ENCODE assay signal across 9 cellular contexts in genomic region chr19:17183271-17183757, GRCh38. TPM values are rescaled to one million over a fixed set of nuclear protein-coding genes. Genes with fewer than 3 reads are reported as not detected.
A peak's percentile ranks its signal among the peaks of the same experiment; 100 is the strongest.
DNase-seq lines count a peak whose midpoint lies in the region; ATAC-seq, FAIRE-seq and TF ChIP-seq lines count a peak whose summit lies in the region.
"Had no signal": no experiment of that assay in that cellular context is flagged by ENCODE, and none has a peak within 500 bp of the region (broad histone marks: within the 10 kb centered on the region; RNA-seq: fewer than 3 reads in every experiment).

No MANE protein-coding gene starts in this region.

- H3K4me3 Mint-ChIP-seq in T-cell: peak overlapping the region; percentile 84 to 89 (median 85)

- in situ Hi-C loops in astrocyte of the cerebellum (cut with HindIII; ENCODE audit: low sequenced_read_pairs): no loop called here

- ATAC-seq in T-cell (replicated peaks in 1 of 4): peak; percentile 24 to 42 (median 30)
- no peak for ATAC-seq in HG03342 (IDR thresholded peaks at IDR 0.05; ENCODE audit: unreplicated experiment)

- DNase-seq in GM18507 (ENCODE audit: extremely low spot score, insufficient read length, low read depth) (peak; percentile 30), T-cell (peak in 12 of 34 experiments; percentile 6 to 33 (median 16)), astrocyte of the cerebellum (ENCODE audit: low read depth) (no peak), globus pallidus (ENCODE audit: low spot score) (no peak), iPS-NIHi7 (ENCODE audit: extremely low spot score) (no peak)
- DNase-seq in stimulated activated CD8-positive, alpha-beta memory T cell treated with anti-CD3 and anti-CD28 coated beads, Interleukin-4, amount 100 ng/mL, for 48 hours: peak; percentile 45
- DNase-seq: kidney glomerular epithelial cell, NCI-H1105 treated with DMSO at 0.1 percent for 48 hours had no signal

- H3K4me1 Mint-ChIP-seq in T-cell: peaks cover 22 to 28% (median 23%) of the 10 kb centered on the region in 3 donors

- peaks cover 21% of the 10 kb centered on the region for H3K36me3 Mint-ChIP-seq in T-cell

- H3K27ac Mint-ChIP-seq in T-cell: peak overlapping the region; percentile 98 to 99

- no peak overlapping the region for H3K4me3 ChIP-seq in astrocyte of the cerebellum (ENCODE audit: low read depth, low read length)

- peak; percentile 69 for FAIRE-seq in GM18507 (lab: Jason Lieb, UNC)

- no peaks in the 10 kb centered on the region for H3K27me3 Mint-ChIP-seq in T-cell

- TF ChIP-seq CTCF in astrocyte of the cerebellum (IDR thresholded peaks at IDR 0.05; ENCODE audit: low read depth, low read length, missing control alignments): peak; percentile 6

- CTCF ChIA-PET in T-cell (lab: Charles Lee): interaction anchor here (1.0 to 2.0 kb wide), 3 partner anchors 52 to 116 kb away, joined by 6 to 9 read pairs (median 9); no protein-coding TSS in a partner anchor

- POLR2A ChIA-PET in T-cell (lab: Charles Lee): interaction anchor here in 1 of 2 donors (1.5 kb wide), 1 partner anchor 57 kb away, joined by 5 read pairs; no protein-coding TSS in a partner anchor

- no peaks in the 10 kb centered on the region for H3K9me3 Mint-ChIP-seq in T-cell

RNA-seq across cellular contexts. Expression of gene USE1, which starts 31.8 kb away (rescaled TPM):
- 10 to 100 TPM; 23.8 to 45.2 (median 38.6) TPM for total RNA-seq in T-cell

RNA-seq across cellular contexts. Expression of gene OCEL1, which starts 42.7 kb away (rescaled TPM):
- total RNA-seq in T-cell: 10 to 100 TPM; 21.5 to 33.3 (median 23.0) TPM

Comparison
In these comparisons a context has a peak if more than half of its experiments do, and no peak if none do; other contexts are left out.
1. DNase-seq: peak in GM18507 (single experiment) and stimulated activated CD8-positive, alpha-beta memory T cell treated with anti-CD3 and anti-CD28 coated beads, Interleukin-4, amount 100 ng/mL, for 48 hours (single experiment); none in astrocyte of the cerebellum (single experiment), globus pallidus (single experiment) and iPS-NIHi7 (single experiment).